ENCODE assay signal across 1 cellular context in genomic region chr3:127612966-127613365, GRCh38.
TF ChIP-seq lines count a peak whose summit lies in the region.

No MANE protein-coding gene starts in this region.

TF ChIP-seq in GM23338, 12 proteins besides CTCF, POLR2A, EP300 and RAD21 (continued from another document):
- TF ChIP-seq ZNF462 (CRISPR knock-in tag; IDR thresholded peaks at IDR 0.05) = no peak
- no peak for TF ChIP-seq CREB1 (CRISPR knock-in tag; IDR thresholded peaks at IDR 0.05; ENCODE audit: low read depth)
- TF ChIP-seq ZNF331 (CRISPR knock-in tag; IDR thresholded peaks at IDR 0.05; ENCODE audit: low read depth) = no peak
- TF ChIP-seq REST (IDR thresholded peaks at IDR 0.05; ENCODE audit: unreplicated experiment) = no peak
- TF ChIP-seq EZH2phosphoT487 (IDR thresholded peaks at IDR 0.05; ENCODE audit: unreplicated experiment) = no peak
- TF ChIP-seq EZH2 (IDR thresholded peaks at IDR 0.05; ENCODE audit: low read depth, unreplicated experiment) = no peak
